ENCODE assay signal across 7 cellular contexts in the genomic region with DNA sequence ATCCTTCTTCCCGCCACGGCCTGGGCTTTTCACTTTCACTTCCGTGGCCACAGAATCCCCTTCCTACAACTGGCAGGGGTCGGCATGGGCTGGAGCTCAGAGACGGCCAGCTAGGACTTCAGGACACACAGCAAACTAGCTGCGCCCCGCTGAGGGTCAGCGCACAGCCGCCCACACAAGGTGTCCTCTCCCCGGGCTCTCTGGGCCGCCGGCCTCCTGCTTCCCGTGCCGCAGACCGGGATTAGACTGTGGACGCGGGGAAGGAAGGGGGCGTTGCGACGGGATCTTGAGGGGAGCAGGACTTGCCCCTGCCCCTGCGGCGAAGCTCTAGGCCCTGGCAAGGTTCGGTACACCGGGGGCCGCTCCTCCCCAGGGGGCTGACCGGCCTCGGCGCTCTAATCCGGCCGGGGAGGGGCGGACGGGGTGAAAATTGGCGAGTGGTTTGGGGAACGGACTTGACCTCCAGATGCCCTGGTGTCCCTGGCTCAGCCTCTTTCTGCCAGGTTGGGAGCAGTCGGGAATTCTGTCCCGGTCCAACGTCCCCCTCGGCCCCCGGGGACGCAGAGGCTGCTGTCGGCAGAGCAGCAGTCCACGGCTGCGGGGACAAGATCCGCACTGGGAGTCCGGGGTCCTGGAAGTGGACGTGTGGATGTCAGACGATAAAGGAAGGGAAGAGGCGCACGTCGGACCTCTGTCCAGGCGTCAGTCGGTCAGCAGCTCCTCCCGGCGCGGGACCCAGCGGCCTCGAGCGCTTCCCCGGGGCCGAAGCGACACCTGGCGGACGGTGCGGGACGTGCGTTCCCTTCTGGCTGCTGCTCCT. TPM values are rescaled to one million over a fixed set of nuclear protein-coding genes. Genes with fewer than 3 reads are reported as not detected.
DNase-seq lines count a peak whose midpoint lies in the region; ATAC-seq, FAIRE-seq and TF ChIP-seq lines count a peak whose summit lies in the region.

No MANE protein-coding gene starts in this region.

- H3K4me1 ChIP-seq in foreskin keratinocyte (no peaks in the 10 kb centered on the region), neuronal stem cell (ENCODE audit: control insufficient read depth in 2 of 2, insufficient read depth in 1 of 2, low read depth in 1 of 2, low read length in 2 of 2) (peaks cover 28 to 44% of the 10 kb centered on the region in 2 donors)

- H3K9me3 Mint-ChIP-seq in stimulated activated naive CD8-positive, alpha-beta T cell treated with anti-CD3 and anti-CD28 coated beads, Interleukin-15, amount 100 ng/mL, for 72 hours = no peaks in the 10 kb centered on the region

- POLR2A ChIA-PET in RWPE1 (lab: Yijun Ruan, JAX; ENCODE audit: low non-redundant PET) = no interaction called here

- CTCF ChIA-PET in RWPE1 (lab: Yijun Ruan, JAX) = interaction anchor here (0.6 to 4.9 kb wide), 35 partner anchors 8 to 259 kb away, joined by 3 to 60 read pairs (median 5); partner anchors contain the start of gene MYORG

- H3K4me1 Mint-ChIP-seq in stimulated activated naive CD8-positive, alpha-beta T cell treated with anti-CD3 and anti-CD28 coated beads, Interleukin-15, amount 100 ng/mL, for 72 hours = peaks cover 48% of the 10 kb centered on the region

- no peaks in the 10 kb centered on the region for H3K9me3 ChIP-seq in neuronal stem cell (replicated peaks in 1 of 2; ENCODE audit: control insufficient read depth in 2 of 2, insufficient read depth in 1 of 2, low read depth in 1 of 2, low read length in 2 of 2)

- DNase-seq in GM12891 (ENCODE audit: insufficient read length, low spot score) = peak; percentile 93
- DNase-seq in HT1080 (ENCODE audit: low read depth) = peak; percentile 69
- peak; percentile 88 for DNase-seq in RWPE1 (ENCODE audit: low spot score)
- DNase-seq in activated gamma-delta T cell treated with Interleukin-2 at 50 U/mL for 16 hours = peak; percentile 73
- DNase-seq in foreskin keratinocyte = peak in 1 of 2 donors; percentile 49
- DNase-seq in neuronal stem cell (ENCODE audit: low spot score) = peak; percentile 84
- DNase-seq in stimulated activated naive CD8-positive, alpha-beta T cell treated with anti-CD3 and anti-CD28 coated beads, Interleukin-15, amount 100 ng/mL, for 72 hours = peak; percentile 79 to 81

- no peak for TF ChIP-seq POLR2A in GM12891 (IDR thresholded peaks at IDR 0.05; ENCODE audit: low read depth, low read length)

- peak overlapping the region in 1 of 2 donors; percentile 20 for H3K4me3 ChIP-seq in neuronal stem cell (ENCODE audit: low read length in 2 of 2)

- H3K9ac ChIP-seq in neuronal stem cell (ENCODE audit: low read depth, low read length, poor library complexity) = no peak overlapping the region

- peak; percentile 89 for FAIRE-seq in GM12891 (lab: Jason Lieb, UNC)

- peak overlapping the region; percentile 27 for H3K4me2 ChIP-seq in neuronal stem cell (ENCODE audit: insufficient read depth, low read length, poor library complexity, severe bottlenecking)

- H2AFZ ChIP-seq in neuronal stem cell (ENCODE audit: low read length) = peak overlapping the region; percentile 80

- peak overlapping the region; percentile 8 for H3K23ac ChIP-seq in neuronal stem cell (ENCODE audit: low read depth, low read length, poor library complexity)

- H3K4me3 Mint-ChIP-seq in stimulated activated naive CD8-positive, alpha-beta T cell treated with anti-CD3 and anti-CD28 coated beads, Interleukin-15, amount 100 ng/mL, for 72 hours = peak overlapping the region; percentile 73 to 84

- no peak overlapping the region for H3K4ac ChIP-seq in neuronal stem cell (ENCODE audit: low read length)

- peaks cover 0 to 15% of the 10 kb centered on the region in 2 donors for H3K36me3 ChIP-seq in neuronal stem cell (replicated peaks in 1 of 2; ENCODE audit: control insufficient read depth in 2 of 2, insufficient read depth in 2 of 2, low read length in 2 of 2)

- H3K14ac ChIP-seq in neuronal stem cell (ENCODE audit: low read length) = no peak overlapping the region

- H2BK12ac ChIP-seq in neuronal stem cell (ENCODE audit: low read length) = no peak overlapping the region

- TF ChIP-seq CTCF in RWPE1 (conservative IDR thresholded peaks at IDR 0.05; ENCODE audit: low read depth) = peak; percentile 99
- peak; percentile 90 for TF ChIP-seq CTCF in foreskin keratinocyte (conservative IDR thresholded peaks at IDR 0.05)

- H3K79me1 ChIP-seq in neuronal stem cell (ENCODE audit: low read depth, low read length) = peaks cover 3% of the 10 kb centered on the region

- no peak overlapping the region for H4K91ac ChIP-seq in neuronal stem cell (ENCODE audit: low read depth, low read length, poor library complexity)

- peak overlapping the region; percentile 73 for H3K18ac ChIP-seq in neuronal stem cell (ENCODE audit: low read length)

- peak overlapping the region; percentile 75 for H2BK15ac ChIP-seq in neuronal stem cell (ENCODE audit: low read length)

- H3K27me3 ChIP-seq in foreskin keratinocyte = peaks cover 82% of the 10 kb centered on the region
- H3K27me3 ChIP-seq in neuronal stem cell (ENCODE audit: control insufficient read depth in 3 of 3, insufficient read depth in 3 of 3, low read depth in 1 of 3, low read length in 3 of 3) = peaks cover 4 to 62% (median 24%) of the 10 kb centered on the region in 3 experiments

- H2BK120ac ChIP-seq in neuronal stem cell (ENCODE audit: low read depth, low read length) = no peak overlapping the region

- no CpG with 5 or more reads among the region's 66 CpGs for WGBS in neuronal stem cell (ENCODE audit: extremely low coverage in 2 of 2, insufficient read length in 2 of 2, insufficient replicate concordance in 1 of 2), 2 donors

- ATAC-seq in foreskin keratinocyte = peak; percentile 66
- ATAC-seq in stimulated activated naive CD8-positive, alpha-beta T cell treated with anti-CD3 and anti-CD28 coated beads, Interleukin-15, amount 100 ng/mL, for 72 hours = peak; percentile 79

- H4K8ac ChIP-seq in neuronal stem cell (ENCODE audit: low read depth, low read length) = no peak overlapping the region

- peak overlapping the region; percentile 58 for H2AK5ac ChIP-seq in neuronal stem cell (ENCODE audit: low read depth, low read length)

- H3K27ac ChIP-seq in RWPE1 = no peak overlapping the region
- no peak overlapping the region for H3K27ac ChIP-seq in foreskin keratinocyte
- H3K27ac ChIP-seq in neuronal stem cell (replicated peaks; ENCODE audit: low read length) = no peak overlapping the region

- peaks cover 79% of the 10 kb centered on the region for H3K27me3 Mint-ChIP-seq in stimulated activated naive CD8-positive, alpha-beta T cell treated with anti-CD3 and anti-CD28 coated beads, Interleukin-15, amount 100 ng/mL, for 72 hours

- H2BK5ac ChIP-seq in neuronal stem cell (ENCODE audit: low read length) = no peak overlapping the region

- H3K27ac Mint-ChIP-seq in stimulated activated naive CD8-positive, alpha-beta T cell treated with anti-CD3 and anti-CD28 coated beads, Interleukin-15, amount 100 ng/mL, for 72 hours = no peak overlapping the region

TF ChIP-seq in GM12891, 5 proteins besides CTCF, POLR2A, EP300 and RAD21:
- TF ChIP-seq SPI1 (IDR thresholded peaks at IDR 0.05; ENCODE audit: low read depth, low read length) = no peak
- no peak for TF ChIP-seq POU2F2 (IDR thresholded peaks at IDR 0.05; ENCODE audit: low read depth, low read length)
- TF ChIP-seq TAF1 (IDR thresholded peaks at IDR 0.05; ENCODE audit: low read depth, low read length) = no peak
- TF ChIP-seq PAX5 (IDR thresholded peaks at IDR 0.05; ENCODE audit: insufficient read depth, low read length, severe bottlenecking) = no peak
- no peak for TF ChIP-seq POLR2AphosphoS5 (IDR thresholded peaks at IDR 0.05; ENCODE audit: low read depth, low read length)

RNA-seq across cellular contexts. Expression of gene CNTFR, which starts 1.8 kb away (rescaled TPM):
- not detected for polyA plus RNA-seq in GM12891 (2012; ENCODE audit: low read depth, missing spikeins)
- not detected in 2 replicates for total RNA-seq in HT1080 (2014; rRNA removed; shearing (Covaris generic))
- 0.03 TPM in 1 of 2 replicates, not detected in the other for polyA plus RNA-seq in HT1080 (2015; cell fraction: cytosol; rRNA removed)
- polyA plus RNA-seq in HT1080 (2015; cell fraction: nucleus; rRNA removed) = not detected in 2 replicates
- not detected in 2 replicates for total RNA-seq in foreskin keratinocyte
- not detected in 2 replicates for polyA plus RNA-seq in foreskin keratinocyte
- 127 TPM for polyA plus RNA-seq in neuronal stem cell (2013, experiment 1 of 2)
- polyA plus RNA-seq in neuronal stem cell (2013, experiment 2 of 2) = 126 TPM

RNA-seq across cellular contexts. Expression of gene RPP25L, which starts 20.6 kb away (rescaled TPM):
- 19.1 TPM for polyA plus RNA-seq in GM12891 (2012; ENCODE audit: low read depth, missing spikeins)
- 30.3 and 43.1 TPM in 2 replicates for total RNA-seq in HT1080 (2014; rRNA removed; shearing (Covaris generic))
- polyA plus RNA-seq in HT1080 (2015; cell fraction: cytosol; rRNA removed) = 28.6 and 32.4 TPM in 2 replicates
- polyA plus RNA-seq in HT1080 (2015; cell fraction: nucleus; rRNA removed) = 18.3 and 21.0 TPM in 2 replicates
- total RNA-seq in foreskin keratinocyte = 21.1 and 24.3 TPM in 2 replicates
- polyA plus RNA-seq in foreskin keratinocyte = 28.4 and 33.1 TPM in 2 replicates
- 53.6 TPM for polyA plus RNA-seq in neuronal stem cell (2013, experiment 1 of 2)
- polyA plus RNA-seq in neuronal stem cell (2013, experiment 2 of 2) = 52.2 TPM

RNA-seq across cellular contexts. Expression of gene DCTN3, which starts 29.0 kb away (rescaled TPM):
- 101 TPM for polyA plus RNA-seq in GM12891 (2012; ENCODE audit: low read depth, missing spikeins)
- 104 and 105 TPM in 2 replicates for total RNA-seq in HT1080 (2014; rRNA removed; shearing (Covaris generic))
- 76.5 and 101 TPM in 2 replicates for polyA plus RNA-seq in HT1080 (2015; cell fraction: cytosol; rRNA removed)
- polyA plus RNA-seq in HT1080 (2015; cell fraction: nucleus; rRNA removed) = 52.5 and 66.9 TPM in 2 replicates
- 72.4 and 80.9 TPM in 2 replicates for total RNA-seq in foreskin keratinocyte
- 133 and 137 TPM in 2 replicates for polyA plus RNA-seq in foreskin keratinocyte
- polyA plus RNA-seq in neuronal stem cell (2013, experiment 1 of 2) = 135 TPM
- polyA plus RNA-seq in neuronal stem cell (2013, experiment 2 of 2) = 139 TPM

RNA-seq across cellular contexts. Expression of gene ARID3C, which starts 37.6 kb away (rescaled TPM):
- polyA plus RNA-seq in GM12891 (2012; ENCODE audit: low read depth, missing spikeins) = not detected
- not detected in 2 replicates for total RNA-seq in HT1080 (2014; rRNA removed; shearing (Covaris generic))
- not detected in 2 replicates for polyA plus RNA-seq in HT1080 (2015; cell fraction: cytosol; rRNA removed)
- polyA plus RNA-seq in HT1080 (2015; cell fraction: nucleus; rRNA removed) = not detected in 2 replicates
- total RNA-seq in foreskin keratinocyte = 0.07 and 0.17 TPM in 2 replicates
- 0.07 and 0.13 TPM in 2 replicates for polyA plus RNA-seq in foreskin keratinocyte
- 19.3 TPM for polyA plus RNA-seq in neuronal stem cell (2013, experiment 1 of 2)
- polyA plus RNA-seq in neuronal stem cell (2013, experiment 2 of 2) = 19.1 TPM

RNA-seq across cellular contexts. Expression of gene SIGMAR1, which starts 46.3 kb away (rescaled TPM):
- 14.9 TPM for polyA plus RNA-seq in GM12891 (2012; ENCODE audit: low read depth, missing spikeins)
- 142 and 178 TPM in 2 replicates for total RNA-seq in HT1080 (2014; rRNA removed; shearing (Covaris generic))
- polyA plus RNA-seq in HT1080 (2015; cell fraction: cytosol; rRNA removed) = 189 and 210 TPM in 2 replicates
- 79.7 and 88.6 TPM in 2 replicates for polyA plus RNA-seq in HT1080 (2015; cell fraction: nucleus; rRNA removed)
- 134 and 155 TPM in 2 replicates for total RNA-seq in foreskin keratinocyte
- polyA plus RNA-seq in foreskin keratinocyte = 175 and 195 TPM in 2 replicates
- polyA plus RNA-seq in neuronal stem cell (2013, experiment 1 of 2) = 108 TPM
- 104 TPM for polyA plus RNA-seq in neuronal stem cell (2013, experiment 2 of 2)
